ENCODE assay signal across 1 cellular context in the genomic region with DNA sequence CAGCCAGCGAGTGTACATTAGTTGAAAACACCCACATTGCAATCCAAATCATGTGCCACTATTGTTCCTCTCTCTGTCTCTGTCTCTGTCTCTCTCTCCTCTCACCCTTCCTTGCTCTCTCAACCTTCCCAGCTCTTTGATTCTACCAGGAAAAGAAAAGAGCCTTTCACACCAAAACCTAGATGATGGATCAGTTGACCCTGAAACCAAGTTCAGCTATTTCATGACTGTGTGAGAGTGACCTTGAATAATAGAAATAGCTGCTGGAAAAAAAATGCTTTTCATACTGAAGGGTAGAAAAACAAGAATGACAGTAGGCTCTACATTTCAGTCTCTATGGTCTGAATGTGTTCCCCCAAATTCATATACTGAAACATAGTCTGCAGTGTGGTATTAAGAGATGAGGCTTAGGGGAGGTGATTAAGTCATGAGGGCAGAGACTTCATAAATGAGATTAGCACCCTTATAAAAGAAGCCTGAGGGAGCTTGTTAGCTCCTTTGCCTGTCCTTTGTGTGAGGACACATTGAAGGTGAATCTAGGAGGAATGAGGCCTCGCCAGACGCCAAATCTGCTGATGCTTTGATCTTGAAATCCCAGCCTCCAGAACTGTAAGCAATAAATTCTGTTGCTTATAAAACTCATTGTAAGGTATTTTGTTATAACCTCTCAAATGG.
TF ChIP-seq lines count a peak whose summit lies in the region.

No MANE protein-coding gene starts in this region.

TF ChIP-seq in HepG2, 621 proteins besides CTCF, POLR2A, EP300 and RAD21 (continued from another document and continues in another):
- TF ChIP-seq KDM6A (CRISPR knock-in tag; IDR thresholded peaks at IDR 0.05; ENCODE audit: low read depth) = peak; percentile 34; the same call in 1 of the 2 replicates
- no peak for TF ChIP-seq ATAD3A (CRISPR knock-in tag; IDR thresholded peaks at IDR 0.05)
- TF ChIP-seq, protein P1, sequence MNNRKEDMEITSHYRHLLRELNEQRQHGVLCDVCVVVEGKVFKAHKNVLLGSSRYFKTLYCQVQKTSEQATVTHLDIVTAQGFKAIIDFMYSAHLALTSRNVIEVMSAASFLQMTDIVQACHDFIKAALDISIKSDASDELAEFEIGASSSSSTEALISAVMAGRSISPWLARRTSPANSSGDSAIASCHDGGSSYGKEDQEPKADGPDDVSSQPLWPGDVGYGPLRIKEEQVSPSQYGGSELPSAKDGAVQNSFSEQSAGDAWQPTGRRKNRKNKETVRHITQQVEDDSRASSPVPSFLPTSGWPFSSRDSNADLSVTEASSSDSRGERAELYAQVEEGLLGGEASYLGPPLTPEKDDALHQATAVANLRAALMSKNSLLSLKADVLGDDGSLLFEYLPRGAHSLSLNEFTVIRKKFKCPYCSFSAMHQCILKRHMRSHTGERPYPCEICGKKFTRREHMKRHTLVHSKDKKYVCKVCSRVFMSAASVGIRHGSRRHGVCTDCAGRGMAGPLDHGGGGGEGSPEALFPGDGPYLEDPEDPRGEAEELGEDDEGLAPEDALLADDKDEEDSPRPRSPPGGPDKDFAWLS (CRISPR knock-in tag; IDR thresholded peaks at IDR 0.05; ENCODE audit: borderline replicate concordance) = no peak
- TF ChIP-seq MAFK (conservative IDR thresholded peaks at IDR 0.05 in 1 of 2, IDR thresholded peaks at IDR 0.05 in 1 of 2; ENCODE audit: low read length in 2 of 2) = no peak
- no peak for TF ChIP-seq KLF12 (CRISPR knock-in tag; IDR thresholded peaks at IDR 0.05; ENCODE audit: borderline replicate concordance)
- no peak for TF ChIP-seq FOXK2 (IDR thresholded peaks at IDR 0.05)
- TF ChIP-seq MXD4 (CRISPR knock-in tag; IDR thresholded peaks at IDR 0.05) = no peak
- TF ChIP-seq ESRRA (CRISPR knock-in tag; IDR thresholded peaks at IDR 0.05; ENCODE audit: low read depth) = no peak
- TF ChIP-seq, protein P2, sequence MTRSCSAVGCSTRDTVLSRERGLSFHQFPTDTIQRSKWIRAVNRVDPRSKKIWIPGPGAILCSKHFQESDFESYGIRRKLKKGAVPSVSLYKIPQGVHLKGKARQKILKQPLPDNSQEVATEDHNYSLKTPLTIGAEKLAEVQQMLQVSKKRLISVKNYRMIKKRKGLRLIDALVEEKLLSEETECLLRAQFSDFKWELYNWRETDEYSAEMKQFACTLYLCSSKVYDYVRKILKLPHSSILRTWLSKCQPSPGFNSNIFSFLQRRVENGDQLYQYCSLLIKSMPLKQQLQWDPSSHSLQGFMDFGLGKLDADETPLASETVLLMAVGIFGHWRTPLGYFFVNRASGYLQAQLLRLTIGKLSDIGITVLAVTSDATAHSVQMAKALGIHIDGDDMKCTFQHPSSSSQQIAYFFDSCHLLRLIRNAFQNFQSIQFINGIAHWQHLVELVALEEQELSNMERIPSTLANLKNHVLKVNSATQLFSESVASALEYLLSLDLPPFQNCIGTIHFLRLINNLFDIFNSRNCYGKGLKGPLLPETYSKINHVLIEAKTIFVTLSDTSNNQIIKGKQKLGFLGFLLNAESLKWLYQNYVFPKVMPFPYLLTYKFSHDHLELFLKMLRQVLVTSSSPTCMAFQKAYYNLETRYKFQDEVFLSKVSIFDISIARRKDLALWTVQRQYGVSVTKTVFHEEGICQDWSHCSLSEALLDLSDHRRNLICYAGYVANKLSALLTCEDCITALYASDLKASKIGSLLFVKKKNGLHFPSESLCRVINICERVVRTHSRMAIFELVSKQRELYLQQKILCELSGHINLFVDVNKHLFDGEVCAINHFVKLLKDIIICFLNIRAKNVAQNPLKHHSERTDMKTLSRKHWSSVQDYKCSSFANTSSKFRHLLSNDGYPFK (CRISPR knock-in tag; IDR thresholded peaks at IDR 0.05; ENCODE audit: borderline replicate concordance) = no peak
- TF ChIP-seq SP5 (CRISPR knock-in tag; IDR thresholded peaks at IDR 0.05; ENCODE audit: borderline replicate concordance, low read depth) = 0 out of 2 replicates have a peak, but pooled peaks have one; percentile 13
- TF ChIP-seq, protein P3, sequence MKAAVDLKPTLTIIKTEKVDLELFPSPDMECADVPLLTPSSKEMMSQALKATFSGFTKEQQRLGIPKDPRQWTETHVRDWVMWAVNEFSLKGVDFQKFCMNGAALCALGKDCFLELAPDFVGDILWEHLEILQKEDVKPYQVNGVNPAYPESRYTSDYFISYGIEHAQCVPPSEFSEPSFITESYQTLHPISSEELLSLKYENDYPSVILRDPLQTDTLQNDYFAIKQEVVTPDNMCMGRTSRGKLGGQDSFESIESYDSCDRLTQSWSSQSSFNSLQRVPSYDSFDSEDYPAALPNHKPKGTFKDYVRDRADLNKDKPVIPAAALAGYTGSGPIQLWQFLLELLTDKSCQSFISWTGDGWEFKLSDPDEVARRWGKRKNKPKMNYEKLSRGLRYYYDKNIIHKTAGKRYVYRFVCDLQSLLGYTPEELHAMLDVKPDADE (CRISPR knock-in tag; IDR thresholded peaks at IDR 0.05) = no peak
- TF ChIP-seq, protein P4, sequence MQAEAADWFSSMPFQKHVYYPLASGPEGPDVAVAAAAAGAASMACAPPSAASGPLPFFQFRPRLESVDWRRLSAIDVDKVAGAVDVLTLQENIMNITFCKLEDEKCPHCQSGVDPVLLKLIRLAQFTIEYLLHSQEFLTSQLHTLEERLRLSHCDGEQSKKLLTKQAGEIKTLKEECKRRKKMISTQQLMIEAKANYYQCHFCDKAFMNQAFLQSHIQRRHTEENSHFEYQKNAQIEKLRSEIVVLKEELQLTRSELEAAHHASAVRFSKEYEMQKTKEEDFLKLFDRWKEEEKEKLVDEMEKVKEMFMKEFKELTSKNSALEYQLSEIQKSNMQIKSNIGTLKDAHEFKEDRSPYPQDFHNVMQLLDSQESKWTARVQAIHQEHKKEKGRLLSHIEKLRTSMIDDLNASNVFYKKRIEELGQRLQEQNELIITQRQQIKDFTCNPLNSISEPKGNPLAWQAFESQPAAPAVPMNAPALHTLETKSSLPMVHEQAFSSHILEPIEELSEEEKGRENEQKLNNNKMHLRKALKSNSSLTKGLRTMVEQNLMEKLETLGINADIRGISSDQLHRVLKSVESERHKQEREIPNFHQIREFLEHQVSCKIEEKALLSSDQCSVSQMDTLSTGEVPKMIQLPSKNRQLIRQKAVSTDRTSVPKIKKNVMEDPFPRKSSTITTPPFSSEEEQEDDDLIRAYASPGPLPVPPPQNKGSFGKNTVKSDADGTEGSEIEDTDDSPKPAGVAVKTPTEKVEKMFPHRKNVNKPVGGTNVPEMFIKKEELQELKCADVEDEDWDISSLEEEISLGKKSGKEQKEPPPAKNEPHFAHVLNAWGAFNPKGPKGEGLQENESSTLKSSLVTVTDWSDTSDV (CRISPR knock-in tag; IDR thresholded peaks at IDR 0.05) = no peak
- TF ChIP-seq NR1H2 (CRISPR knock-in tag; IDR thresholded peaks at IDR 0.05; ENCODE audit: borderline replicate concordance, low read depth) = no peak
- no peak for TF ChIP-seq ZNF549 (CRISPR knock-in tag; IDR thresholded peaks at IDR 0.05)
- TF ChIP-seq ZNF510 (CRISPR knock-in tag; IDR thresholded peaks at IDR 0.05; ENCODE audit: low read depth) = no peak
- TF ChIP-seq RFXAP (CRISPR knock-in tag; IDR thresholded peaks at IDR 0.05; ENCODE audit: borderline replicate concordance) = no peak
- TF ChIP-seq BCL6 (CRISPR knock-in tag; IDR thresholded peaks at IDR 0.05) = peak; percentile 77
- TF ChIP-seq, protein P5, sequence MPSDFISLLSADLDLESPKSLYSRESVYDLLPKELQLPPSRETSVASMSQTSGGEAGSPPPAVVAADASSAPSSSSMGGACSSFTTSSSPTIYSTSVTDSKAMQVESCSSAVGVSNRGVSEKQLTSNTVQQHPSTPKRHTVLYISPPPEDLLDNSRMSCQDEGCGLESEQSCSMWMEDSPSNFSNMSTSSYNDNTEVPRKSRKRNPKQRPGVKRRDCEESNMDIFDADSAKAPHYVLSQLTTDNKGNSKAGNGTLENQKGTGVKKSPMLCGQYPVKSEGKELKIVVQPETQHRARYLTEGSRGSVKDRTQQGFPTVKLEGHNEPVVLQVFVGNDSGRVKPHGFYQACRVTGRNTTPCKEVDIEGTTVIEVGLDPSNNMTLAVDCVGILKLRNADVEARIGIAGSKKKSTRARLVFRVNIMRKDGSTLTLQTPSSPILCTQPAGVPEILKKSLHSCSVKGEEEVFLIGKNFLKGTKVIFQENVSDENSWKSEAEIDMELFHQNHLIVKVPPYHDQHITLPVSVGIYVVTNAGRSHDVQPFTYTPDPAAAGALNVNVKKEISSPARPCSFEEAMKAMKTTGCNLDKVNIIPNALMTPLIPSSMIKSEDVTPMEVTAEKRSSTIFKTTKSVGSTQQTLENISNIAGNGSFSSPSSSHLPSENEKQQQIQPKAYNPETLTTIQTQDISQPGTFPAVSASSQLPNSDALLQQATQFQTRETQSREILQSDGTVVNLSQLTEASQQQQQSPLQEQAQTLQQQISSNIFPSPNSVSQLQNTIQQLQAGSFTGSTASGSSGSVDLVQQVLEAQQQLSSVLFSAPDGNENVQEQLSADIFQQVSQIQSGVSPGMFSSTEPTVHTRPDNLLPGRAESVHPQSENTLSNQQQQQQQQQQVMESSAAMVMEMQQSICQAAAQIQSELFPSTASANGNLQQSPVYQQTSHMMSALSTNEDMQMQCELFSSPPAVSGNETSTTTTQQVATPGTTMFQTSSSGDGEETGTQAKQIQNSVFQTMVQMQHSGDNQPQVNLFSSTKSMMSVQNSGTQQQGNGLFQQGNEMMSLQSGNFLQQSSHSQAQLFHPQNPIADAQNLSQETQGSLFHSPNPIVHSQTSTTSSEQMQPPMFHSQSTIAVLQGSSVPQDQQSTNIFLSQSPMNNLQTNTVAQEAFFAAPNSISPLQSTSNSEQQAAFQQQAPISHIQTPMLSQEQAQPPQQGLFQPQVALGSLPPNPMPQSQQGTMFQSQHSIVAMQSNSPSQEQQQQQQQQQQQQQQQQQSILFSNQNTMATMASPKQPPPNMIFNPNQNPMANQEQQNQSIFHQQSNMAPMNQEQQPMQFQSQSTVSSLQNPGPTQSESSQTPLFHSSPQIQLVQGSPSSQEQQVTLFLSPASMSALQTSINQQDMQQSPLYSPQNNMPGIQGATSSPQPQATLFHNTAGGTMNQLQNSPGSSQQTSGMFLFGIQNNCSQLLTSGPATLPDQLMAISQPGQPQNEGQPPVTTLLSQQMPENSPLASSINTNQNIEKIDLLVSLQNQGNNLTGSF (CRISPR knock-in tag; IDR thresholded peaks at IDR 0.05) = no peak
- TF ChIP-seq ZFP37 (CRISPR knock-in tag; IDR thresholded peaks at IDR 0.05; ENCODE audit: borderline replicate concordance) = no peak
- no peak for TF ChIP-seq MTF2 (CRISPR knock-in tag; IDR thresholded peaks at IDR 0.05; ENCODE audit: borderline replicate concordance)
- TF ChIP-seq, protein P6, sequence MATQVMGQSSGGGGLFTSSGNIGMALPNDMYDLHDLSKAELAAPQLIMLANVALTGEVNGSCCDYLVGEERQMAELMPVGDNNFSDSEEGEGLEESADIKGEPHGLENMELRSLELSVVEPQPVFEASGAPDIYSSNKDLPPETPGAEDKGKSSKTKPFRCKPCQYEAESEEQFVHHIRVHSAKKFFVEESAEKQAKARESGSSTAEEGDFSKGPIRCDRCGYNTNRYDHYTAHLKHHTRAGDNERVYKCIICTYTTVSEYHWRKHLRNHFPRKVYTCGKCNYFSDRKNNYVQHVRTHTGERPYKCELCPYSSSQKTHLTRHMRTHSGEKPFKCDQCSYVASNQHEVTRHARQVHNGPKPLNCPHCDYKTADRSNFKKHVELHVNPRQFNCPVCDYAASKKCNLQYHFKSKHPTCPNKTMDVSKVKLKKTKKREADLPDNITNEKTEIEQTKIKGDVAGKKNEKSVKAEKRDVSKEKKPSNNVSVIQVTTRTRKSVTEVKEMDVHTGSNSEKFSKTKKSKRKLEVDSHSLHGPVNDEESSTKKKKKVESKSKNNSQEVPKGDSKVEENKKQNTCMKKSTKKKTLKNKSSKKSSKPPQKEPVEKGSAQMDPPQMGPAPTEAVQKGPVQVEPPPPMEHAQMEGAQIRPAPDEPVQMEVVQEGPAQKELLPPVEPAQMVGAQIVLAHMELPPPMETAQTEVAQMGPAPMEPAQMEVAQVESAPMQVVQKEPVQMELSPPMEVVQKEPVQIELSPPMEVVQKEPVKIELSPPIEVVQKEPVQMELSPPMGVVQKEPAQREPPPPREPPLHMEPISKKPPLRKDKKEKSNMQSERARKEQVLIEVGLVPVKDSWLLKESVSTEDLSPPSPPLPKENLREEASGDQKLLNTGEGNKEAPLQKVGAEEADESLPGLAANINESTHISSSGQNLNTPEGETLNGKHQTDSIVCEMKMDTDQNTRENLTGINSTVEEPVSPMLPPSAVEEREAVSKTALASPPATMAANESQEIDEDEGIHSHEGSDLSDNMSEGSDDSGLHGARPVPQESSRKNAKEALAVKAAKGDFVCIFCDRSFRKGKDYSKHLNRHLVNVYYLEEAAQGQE (IDR thresholded peaks at IDR 0.05; ENCODE audit: borderline replicate concordance in 1 of 2, low read depth in 1 of 2, low read length in 2 of 2) = no peak
- no peak for TF ChIP-seq KLF16 (CRISPR knock-in tag; IDR thresholded peaks at IDR 0.05)
- TF ChIP-seq FOXP1 (IDR thresholded peaks at IDR 0.05) = no peak
- TF ChIP-seq FOXP1 (CRISPR knock-in tag; IDR thresholded peaks at IDR 0.05) = peak; percentile 46; the same call in 1 of the 2 replicates
- no peak for TF ChIP-seq STAG1 (CRISPR knock-in tag; IDR thresholded peaks at IDR 0.05)
- TF ChIP-seq, protein P7, sequence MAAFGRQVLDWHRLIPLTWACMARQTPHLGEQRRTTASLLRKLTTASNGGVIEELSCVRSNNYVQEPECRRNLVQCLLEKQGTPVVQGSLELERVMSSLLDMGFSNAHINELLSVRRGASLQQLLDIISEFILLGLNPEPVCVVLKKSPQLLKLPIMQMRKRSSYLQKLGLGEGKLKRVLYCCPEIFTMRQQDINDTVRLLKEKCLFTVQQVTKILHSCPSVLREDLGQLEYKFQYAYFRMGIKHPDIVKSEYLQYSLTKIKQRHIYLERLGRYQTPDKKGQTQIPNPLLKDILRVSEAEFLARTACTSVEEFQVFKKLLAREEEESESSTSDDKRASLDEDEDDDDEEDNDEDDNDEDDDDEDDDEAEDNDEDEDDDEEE (CRISPR knock-in tag; IDR thresholded peaks at IDR 0.05) = no peak
- no peak for TF ChIP-seq NR2F2 (IDR thresholded peaks at IDR 0.05; ENCODE audit: borderline replicate concordance, low read depth)
- peak; percentile 63 for TF ChIP-seq ASH2L (IDR thresholded peaks at IDR 0.05; ENCODE audit: insufficient read length, low read depth, low read length)
- TF ChIP-seq ZNF30 (CRISPR knock-in tag; IDR thresholded peaks at IDR 0.05) = no peak
- no peak for TF ChIP-seq GATA4 (IDR thresholded peaks at IDR 0.05; ENCODE audit: borderline replicate concordance, low read depth)
- TF ChIP-seq, protein P8, sequence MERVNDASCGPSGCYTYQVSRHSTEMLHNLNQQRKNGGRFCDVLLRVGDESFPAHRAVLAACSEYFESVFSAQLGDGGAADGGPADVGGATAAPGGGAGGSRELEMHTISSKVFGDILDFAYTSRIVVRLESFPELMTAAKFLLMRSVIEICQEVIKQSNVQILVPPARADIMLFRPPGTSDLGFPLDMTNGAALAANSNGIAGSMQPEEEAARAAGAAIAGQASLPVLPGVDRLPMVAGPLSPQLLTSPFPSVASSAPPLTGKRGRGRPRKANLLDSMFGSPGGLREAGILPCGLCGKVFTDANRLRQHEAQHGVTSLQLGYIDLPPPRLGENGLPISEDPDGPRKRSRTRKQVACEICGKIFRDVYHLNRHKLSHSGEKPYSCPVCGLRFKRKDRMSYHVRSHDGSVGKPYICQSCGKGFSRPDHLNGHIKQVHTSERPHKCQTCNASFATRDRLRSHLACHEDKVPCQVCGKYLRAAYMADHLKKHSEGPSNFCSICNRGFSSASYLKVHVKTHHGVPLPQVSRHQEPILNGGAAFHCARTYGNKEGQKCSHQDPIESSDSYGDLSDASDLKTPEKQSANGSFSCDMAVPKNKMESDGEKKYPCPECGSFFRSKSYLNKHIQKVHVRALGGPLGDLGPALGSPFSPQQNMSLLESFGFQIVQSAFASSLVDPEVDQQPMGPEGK (CRISPR knock-in tag; IDR thresholded peaks at IDR 0.05) = peak; percentile 26; the same call in 1 of the 2 replicates
- peak; percentile 42; the same call in 1 of the 2 replicates for TF ChIP-seq FOXO1 (CRISPR knock-in tag; IDR thresholded peaks at IDR 0.05)
- TF ChIP-seq FOSL2 (CRISPR knock-in tag; IDR thresholded peaks at IDR 0.05) = no peak
